Comparison of ENCODE assay signal across 36 cellular contexts in the genomic region with DNA sequence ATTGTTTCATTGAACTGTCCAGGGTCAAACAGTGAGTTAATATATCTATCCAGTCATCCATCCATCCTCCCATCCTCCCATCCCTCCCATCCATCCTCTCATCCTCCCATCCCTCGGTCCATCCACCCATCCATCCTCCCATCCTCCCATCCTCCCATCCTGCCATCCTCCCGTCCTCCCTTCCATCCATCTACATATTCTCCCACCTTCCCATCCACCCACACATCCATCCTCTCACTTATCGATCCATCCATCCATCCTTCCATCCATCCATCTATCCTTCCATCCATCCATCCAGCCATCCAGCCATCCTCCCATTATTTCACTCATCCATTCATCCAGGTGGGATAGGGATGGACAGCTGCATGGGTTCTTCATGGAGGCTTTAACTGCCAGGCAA. TPM values are rescaled to one million over a fixed set of nuclear protein-coding genes. Genes with fewer than 3 reads are reported as not detected.
DNase-seq lines count a peak whose midpoint lies in the region; TF ChIP-seq lines count a peak whose summit lies in the region.
"Had no signal": no experiment of that assay in that cellular context is flagged by ENCODE, and none has a peak within 500 bp of the region (broad histone marks: within the 10 kb centered on the region; RNA-seq: fewer than 3 reads in every experiment).

No MANE protein-coding gene starts in this region.

- POLR2A ChIA-PET in HEK293 (lab: Yijun Ruan, JAX): no interaction called here

- peaks cover 20% of the 10 kb centered on the region for H3F3A ChIP-seq in neural progenitor cell (ENCODE audit: low read depth)

- no peak overlapping the region for H3K4me3 ChIP-seq in HEK293 (ENCODE audit: low read depth, low read length)
- H3K4me3 ChIP-seq in neural progenitor cell: no peak overlapping the region
- no peak overlapping the region for H3K4me3 ChIP-seq in coronary artery
- H3K4me3 ChIP-seq: A549; BLaER1; BLaER1 treated with 17β-estradiol and CSF1 and Interleukin-3, amounts not matched to agents 10 nM and 100 nM had no signal

- no peak for TF ChIP-seq CTCF in HEK293 (tag by site-specific recombination; IDR thresholded peaks at IDR 0.05)
- no peak for TF ChIP-seq CTCF in glutamatergic neuron (IDR thresholded peaks at IDR 0.05; ENCODE audit: partially characterized antibody, unreplicated experiment)
- TF ChIP-seq CTCF in neural progenitor cell (IDR thresholded peaks at IDR 0.05): no peak
- TF ChIP-seq CTCF in coronary artery (IDR thresholded peaks at IDR 0.05): no peak

- CTCF ChIA-PET in HEK293 (lab: Yijun Ruan, JAX): interaction anchor here (0.6 kb wide), 1 partner anchor 74 kb away, joined by 3 read pairs; no protein-coding TSS in a partner anchor

- H3K36me3 Mint-ChIP-seq in glutamatergic neuron (ENCODE audit: unreplicated experiment): no peaks in the 10 kb centered on the region
- H3K36me3 Mint-ChIP-seq in neural progenitor cell: peaks cover 4% of the 10 kb centered on the region
- no peaks in the 10 kb centered on the region for H3K36me3 Mint-ChIP-seq in activated T-helper 2 cell treated with anti-CD3 and anti-CD28 coated beads, Interferon-gamma antibody, Interleukin-2, Interleukin-4, amounts not matched to agents 10 μg/mL and 5 μg/mL and 100 μg/mL, durations not matched to agents 14 hours and 24 hours and 36 hours (ENCODE audit: low read depth)
- H3K36me3 Mint-ChIP-seq: CD14-positive monocyte; CD4-positive, alpha-beta memory T cell; CD4-positive, CD25-positive, alpha-beta regulatory T cell; CD8-positive, alpha-beta memory T cell; CD8-positive, alpha-beta T cell had no signal

- no peaks in the 10 kb centered on the region for H4K20me1 ChIP-seq in neural progenitor cell (ENCODE audit: low read depth)

- no peak overlapping the region for H3K9ac ChIP-seq in neural progenitor cell
- H3K9ac ChIP-seq: BLaER1; BLaER1 treated with 17β-estradiol and CSF1 and Interleukin-3, amounts not matched to agents 10 nM and 100 nM had no signal

- peaks cover 15% of the 10 kb centered on the region for H3K27me3 Mint-ChIP-seq in glutamatergic neuron (ENCODE audit: unreplicated experiment)
- peaks cover 10% of the 10 kb centered on the region for H3K27me3 Mint-ChIP-seq in neural progenitor cell (ENCODE audit: insufficient read depth, low read depth)
- peaks cover 5% of the 10 kb centered on the region for H3K27me3 Mint-ChIP-seq in activated T-helper 2 cell treated with anti-CD3 and anti-CD28 coated beads, Interferon-gamma antibody, Interleukin-2, Interleukin-4, amounts not matched to agents 10 μg/mL and 5 μg/mL and 100 μg/mL, durations not matched to agents 14 hours and 24 hours and 36 hours (ENCODE audit: low read depth)
- H3K27me3 Mint-ChIP-seq: CD4-positive, CD25-positive, alpha-beta regulatory T cell had no signal

- peaks cover 18% of the 10 kb centered on the region for H3K4me1 Mint-ChIP-seq in glutamatergic neuron (ENCODE audit: low read depth, unreplicated experiment)
- peaks cover 36% of the 10 kb centered on the region for H3K4me1 Mint-ChIP-seq in neural progenitor cell
- no peaks in the 10 kb centered on the region for H3K4me1 Mint-ChIP-seq in activated T-helper 2 cell treated with anti-CD3 and anti-CD28 coated beads, Interferon-gamma antibody, Interleukin-2, Interleukin-4, amounts not matched to agents 10 μg/mL and 5 μg/mL and 100 μg/mL, durations not matched to agents 14 hours and 24 hours and 36 hours (ENCODE audit: low read depth)
- H3K4me1 Mint-ChIP-seq: B cell; CD14-positive monocyte; CD4-positive, CD25-positive, alpha-beta regulatory T cell; CD8-positive, alpha-beta memory T cell had no signal

- no peak overlapping the region for H3K4me2 ChIP-seq in neural progenitor cell
- H3K4me2 ChIP-seq: A549; BLaER1; BLaER1 treated with 17β-estradiol and CSF1 and Interleukin-3, amounts not matched to agents 10 nM and 100 nM had no signal

- no peaks in the 10 kb centered on the region for H3K4me1 ChIP-seq in HEK293 (ENCODE audit: control insufficient read depth, insufficient read depth, low read length)
- H3K4me1 ChIP-seq in neural progenitor cell: peaks cover 16% of the 10 kb centered on the region
- H3K4me1 ChIP-seq: A549, BE2C, Caco-2 had no signal

- H3K79me2 ChIP-seq in neural progenitor cell (ENCODE audit: low read depth): no peaks in the 10 kb centered on the region

- H3K9me3 Mint-ChIP-seq in glutamatergic neuron (ENCODE audit: unreplicated experiment) (peaks cover 3% of the 10 kb centered on the region), neural progenitor cell (peaks cover 9% of the 10 kb centered on the region)
- H3K9me3 Mint-ChIP-seq in activated T-helper 2 cell treated with anti-CD3 and anti-CD28 coated beads, Interferon-gamma antibody, Interleukin-2, Interleukin-4, amounts not matched to agents 10 μg/mL and 5 μg/mL and 100 μg/mL, durations not matched to agents 14 hours and 24 hours and 36 hours: no peaks in the 10 kb centered on the region
- H3K9me3 Mint-ChIP-seq: CD4-positive, alpha-beta T cell; CD8-positive, alpha-beta T cell had no signal

- no peak overlapping the region for H2AFZ ChIP-seq in neural progenitor cell (replicated peaks)

- H3K9me3 ChIP-seq in HEK293 (ENCODE audit: control insufficient read depth, insufficient read depth, low read depth, low read length) (no peaks in the 10 kb centered on the region), neural progenitor cell (ENCODE audit: low read depth) (no peaks in the 10 kb centered on the region)
- H3K9me3 ChIP-seq: A549; BE2C; BLaER1; BLaER1 treated with 17β-estradiol and CSF1 and Interleukin-3, amounts not matched to agents 10 nM and 100 nM had no signal

- intact Hi-C loops in activated T-helper 2 cell treated with anti-CD3 and anti-CD28 coated beads, Interferon-gamma antibody, Interleukin-2, Interleukin-4, amounts not matched to agents 10 μg/mL and 5 μg/mL and 100 μg/mL, durations not matched to agents 14 hours and 24 hours and 36 hours (cut with micrococcal nuclease): no loop called here

- H3K4me3 Mint-ChIP-seq in glutamatergic neuron (ENCODE audit: unreplicated experiment): no peak overlapping the region
- H3K4me3 Mint-ChIP-seq in neural progenitor cell: no peak overlapping the region
- H3K4me3 Mint-ChIP-seq in activated T-helper 2 cell treated with anti-CD3 and anti-CD28 coated beads, Interferon-gamma antibody, Interleukin-2, Interleukin-4, amounts not matched to agents 10 μg/mL and 5 μg/mL and 100 μg/mL, durations not matched to agents 14 hours and 24 hours and 36 hours (ENCODE audit: low read depth): no peak overlapping the region
- H3K4me3 Mint-ChIP-seq: B cell; CD14-positive monocyte; CD4-positive, alpha-beta memory T cell; CD4-positive, alpha-beta T cell; CD4-positive, CD25-positive, alpha-beta regulatory T cell; CD8-positive, alpha-beta memory T cell; CD8-positive, alpha-beta T cell had no signal

- H3K27ac Mint-ChIP-seq in glutamatergic neuron (ENCODE audit: unreplicated experiment): peak overlapping the region; percentile 26
- peak overlapping the region; percentile 61 for H3K27ac Mint-ChIP-seq in neural progenitor cell
- no peak overlapping the region for H3K27ac Mint-ChIP-seq in activated T-helper 2 cell treated with anti-CD3 and anti-CD28 coated beads, Interferon-gamma antibody, Interleukin-2, Interleukin-4, amounts not matched to agents 10 μg/mL and 5 μg/mL and 100 μg/mL, durations not matched to agents 14 hours and 24 hours and 36 hours
- H3K27ac Mint-ChIP-seq: B cell; CD4-positive, alpha-beta memory T cell; CD4-positive, alpha-beta T cell; CD4-positive, CD25-positive, alpha-beta regulatory T cell; CD8-positive, alpha-beta memory T cell; CD8-positive, alpha-beta T cell had no signal

- H3K27me3 ChIP-seq in neural progenitor cell: no peaks in the 10 kb centered on the region
- H3K27me3 ChIP-seq: BE2C; BLaER1; BLaER1 treated with 17β-estradiol and CSF1 and Interleukin-3, amounts not matched to agents 10 nM and 100 nM had no signal

- H3K27ac ChIP-seq in HEK293 (ENCODE audit: extremely low read depth, low read depth, low read length) (no peak overlapping the region), neural progenitor cell (no peak overlapping the region), coronary artery (no peak overlapping the region)
- H3K27ac ChIP-seq: 22Rv1; A549; BLaER1; BLaER1 treated with 17β-estradiol and CSF1 and Interleukin-3, amounts not matched to agents 10 nM and 100 nM; C4-2B had no signal

- H3K36me3 ChIP-seq in HEK293 (ENCODE audit: control insufficient read depth in 2 of 2, insufficient read depth in 1 of 2, low read length in 2 of 2): no peaks in the 10 kb centered on the region
- no peaks in the 10 kb centered on the region for H3K36me3 ChIP-seq in neural progenitor cell
- H3K36me3 ChIP-seq: BE2C; BLaER1; BLaER1 treated with 17β-estradiol and CSF1 and Interleukin-3, amounts not matched to agents 10 nM and 100 nM had no signal

- DNase-seq in glutamatergic neuron: no peak
- no peak for DNase-seq in neural progenitor cell (ENCODE audit: low spot score)
- no peak for DNase-seq in NCI-H748 (lab: John Stamatoyannopoulos, UW; ENCODE audit: unreplicated experiment)
- DNase-seq in activated T-helper 2 cell treated with anti-CD3 and anti-CD28 coated beads, Interferon-gamma antibody, Interleukin-2, Interleukin-4, amounts not matched to agents 10 μg/mL and 5 μg/mL and 100 μg/mL, durations not matched to agents 14 hours and 24 hours and 36 hours (ENCODE audit: low spot score): no peak
- DNase-seq in coronary artery (ENCODE audit: low spot score): no peak
- DNase-seq: 8988T; ACHN; AML-193; BE2C; C1 segment of cervical spinal cord; Caco-2; Calu3; CD4-positive, alpha-beta memory T cell; CD4-positive, alpha-beta T cell; CD4-positive, CD25-positive, alpha-beta regulatory T cell; CD8-positive, alpha-beta memory T cell; CD8-positive, alpha-beta T cell; COR-L47; DMS 273 treated with DMSO at 0.1 percent for 48 hours; DMS153; DMS53; DMS79; DMS79 treated with DMSO at 0.1 percent for 48 hours; DND-41; EL had no signal

TF ChIP-seq in HEK293, 187 proteins besides CTCF, POLR2A, EP300 and RAD21:
- TF ChIP-seq ZNF366 (tag by site-specific recombination; conservative IDR thresholded peaks at IDR 0.05): peak; percentile 93
- no peak for TF ChIP-seq ZBTB6 (tag by site-specific recombination; IDR thresholded peaks at IDR 0.05)

RNA-seq across cellular contexts. Expression of gene PSAPL1, which starts 35.4 kb away (rescaled TPM):
- total RNA-seq in glutamatergic neuron (ENCODE audit: unreplicated experiment) (not detected), neural progenitor cell (ENCODE audit: low replicate concordance) (0.06 TPM in 1 of 2 replicates, not detected in the other)
- total RNA-seq in activated T-helper 2 cell treated with anti-CD3 and anti-CD28 coated beads, Interferon-gamma antibody, Interleukin-2, Interleukin-4, amounts not matched to agents 10 μg/mL and 5 μg/mL and 100 μg/mL, durations not matched to agents 14 hours and 24 hours and 36 hours: not detected in 2 replicates
- total RNA-seq: A172; A673; B cell; Calu3; CD4-positive, alpha-beta memory T cell; CD4-positive, alpha-beta T cell; CD4-positive, CD25-positive, alpha-beta regulatory T cell; CD8-positive, alpha-beta memory T cell; CD8-positive, alpha-beta T cell; Daoy had no signal
